Comparison of ENCODE assay signal across 8 cellular contexts in genomic region chr6:41895300-41896233, GRCh38. TPM values are rescaled to one million over a fixed set of nuclear protein-coding genes. Genes with fewer than 3 reads are reported as not detected.
A peak's percentile ranks its signal among the peaks of the same experiment; 100 is the strongest.
DNase-seq lines count a peak whose midpoint lies in the region; ATAC-seq lines count a peak whose summit lies in the region.

TSS of gene USP49 (minus strand) at chr6:41895375. CDS start at chr6:41806983, 88,392 bp downstream.

- DNase-seq in NCI-H1694 treated with DMSO at 0.1 percent for 48 hours (lab: John Stamatoyannopoulos, UW) (peak; percentile 72), anterior cingulate cortex (lab: John Stamatoyannopoulos, UW) (peak; percentile 26 to 92 (median 84)), hepatic stellate cell (ENCODE audit: low spot score) (peak; percentile 86), renal cortical epithelial cell (ENCODE audit: low read depth) (peak; percentile 86)

- H3K4me1 Mint-ChIP-seq in T-helper 1 cell treated with Interleukin-12 subunit alpha and Interleukin-12 subunit beta and Interleukin-4 antibody, amounts not matched to agents 30 μg/mL and 1 μg/mL, for 36 hours (ENCODE audit: low read depth): peaks cover 9% of the 10 kb centered on the region

- H3K36me3 Mint-ChIP-seq in T-helper 1 cell treated with Interleukin-12 subunit alpha and Interleukin-12 subunit beta and Interleukin-4 antibody, amounts not matched to agents 30 μg/mL and 1 μg/mL, for 36 hours (ENCODE audit: low read depth): peaks cover 2% of the 10 kb centered on the region

- H3K27me3 Mint-ChIP-seq in T-helper 1 cell treated with Interleukin-12 subunit alpha and Interleukin-12 subunit beta and Interleukin-4 antibody, amounts not matched to agents 30 μg/mL and 1 μg/mL, for 36 hours (ENCODE audit: low read depth): no peaks in the 10 kb centered on the region

- peak; percentile 82 for ATAC-seq in GM18502 (IDR thresholded peaks at IDR 0.05; ENCODE audit: poor library complexity, unreplicated experiment)
- peak; percentile 76 for ATAC-seq in HG02938 (IDR thresholded peaks at IDR 0.05; ENCODE audit: unreplicated experiment)
- ATAC-seq in HG03469 (IDR thresholded peaks at IDR 0.05; ENCODE audit: unreplicated experiment): no peak

- H3K4me3 Mint-ChIP-seq in T-helper 1 cell treated with Interleukin-12 subunit alpha and Interleukin-12 subunit beta and Interleukin-4 antibody, amounts not matched to agents 30 μg/mL and 1 μg/mL, for 36 hours: no peak within 1 kb of the TSS

- no peaks in the 10 kb centered on the region for H3K9me3 Mint-ChIP-seq in T-helper 1 cell treated with Interleukin-12 subunit alpha and Interleukin-12 subunit beta and Interleukin-4 antibody, amounts not matched to agents 30 μg/mL and 1 μg/mL, for 36 hours

- H3K27ac Mint-ChIP-seq in T-helper 1 cell treated with Interleukin-12 subunit alpha and Interleukin-12 subunit beta and Interleukin-4 antibody, amounts not matched to agents 30 μg/mL and 1 μg/mL, for 36 hours: peak within 1 kb of the TSS; percentile 83

RNA-seq across cellular contexts. Expression of gene USP49, which starts in this region (rescaled TPM):
- total RNA-seq in renal cortical epithelial cell: 0.87 and 6.3 TPM in 2 replicates
